In genomic region chr10:71429304-71429703, GRCh38 we compare ENCODE assay signal across 18 cellular contexts. TPM values are rescaled to one million over a fixed set of nuclear protein-coding genes. Genes with fewer than 3 reads are reported as not detected.
"Had no signal": no experiment of that assay in that cellular context is flagged by ENCODE, and none has a peak within 500 bp of the region (broad histone marks: within the 10 kb centered on the region; RNA-seq: fewer than 3 reads in every experiment).

No MANE protein-coding gene starts in this region.

- H3K36me3 ChIP-seq: esophagus muscularis mucosa, prostate gland, tibial artery had no signal

- H3K9me3 ChIP-seq: esophagus muscularis mucosa, prostate gland, tibial artery had no signal

- ATAC-seq: activated CD4-positive, alpha-beta T cell treated with anti-CD3 and anti-CD28 coated beads for 36 hours; T-helper 17 cell had no signal

- H3K4me3 ChIP-seq: esophagus muscularis mucosa, hepatocyte, prostate gland, tibial artery had no signal

- H3K27ac ChIP-seq: esophagus muscularis mucosa, hepatocyte, prostate gland, tibial artery had no signal

- H3K27me3 ChIP-seq: esophagus muscularis mucosa, hepatocyte had no signal

- H3K4me1 ChIP-seq: prostate gland, tibial artery had no signal

- DNase-seq: activated B cell treated with CpG ODN at 0.5 μM for 24 hours; activated CD4-positive, alpha-beta T cell treated with anti-CD3 and anti-CD28 coated beads for 36 hours; activated CD4-positive, alpha-beta T cell treated with anti-CD3 and anti-CD28 coated beads, Interleukin-2, amount 50 U/mL, for 48 hours; activated naive CD8-positive, alpha-beta T cell treated with anti-CD3 and anti-CD28 coated beads for 36 hours; central memory CD4-positive, alpha-beta T cell; dermis blood vessel endothelial cell; effector memory CD4-positive, alpha-beta T cell; glutamatergic neuron; occipital lobe; stimulated activated CD4-positive, alpha-beta T cell treated with anti-CD3 and anti-CD28 coated beads, Interleukin-4, amount 100 ng/mL, for 24 hours; substantia nigra; T-helper 17 cell had no signal

RNA-seq across cellular contexts. Expression of gene CDH23, which starts 32.6 kb away (rescaled TPM):
- total RNA-seq: astrocyte, endothelial cell of umbilical vein had no signal
